In genomic region chr4:6721121-6721520, GRCh38 we compare ENCODE assay signal across 17 cellular contexts. TPM values are rescaled to one million over a fixed set of nuclear protein-coding genes. Genes with fewer than 3 reads are reported as not detected.
"Had no signal": no experiment of that assay in that cellular context is flagged by ENCODE, and none has a peak within 500 bp of the region (broad histone marks: within the 10 kb centered on the region; RNA-seq: fewer than 3 reads in every experiment).

No MANE protein-coding gene starts in this region.

- H3K9me3 Mint-ChIP-seq: activated naive CD8-positive, alpha-beta T cell treated with anti-CD3 and anti-CD28 coated beads, Interleukin-2, amount 50 U/mL, for 24 hours; endodermal cell; naive B cell had no signal

- DNase-seq: activated CD4-positive, alpha-beta T cell treated with anti-CD3 and anti-CD28 coated beads, Interleukin-2, amount 50 U/mL, for 48 hours; activated CD4-positive, CD25-positive, alpha-beta regulatory T cell treated with anti-CD3 and anti-CD28 coated beads, Interleukin-2, amount 50 U/mL, for 72 hours; activated naive CD4-positive, alpha-beta T cell; activated naive CD8-positive, alpha-beta T cell treated with anti-CD3 and anti-CD28 coated beads, Interleukin-2, amount 50 U/mL, for 24 hours; endodermal cell; erythroblast; gastrocnemius medialis; heart left ventricle; left cardiac atrium; naive B cell; SIG-M5; stimulated activated CD4-positive, alpha-beta T cell treated with anti-CD3 and anti-CD28 coated beads, Interleukin-15, amount 100 ng/mL, for 24 hours; stimulated activated CD4-positive, alpha-beta T cell treated with anti-CD3 and anti-CD28 coated beads, Interleukin-4, amount 100 ng/mL, for 1 hour; stimulated activated naive CD4-positive, alpha-beta T cell treated with Interleukin-2 at 50 U/mL for 16 hours; trophoblast cell had no signal

- H3K36me3 ChIP-seq: gastrocnemius medialis had no signal

- H3K4me3 ChIP-seq: gastrocnemius medialis, heart left ventricle, lung had no signal

- H3K4me3 Mint-ChIP-seq: activated naive CD8-positive, alpha-beta T cell treated with anti-CD3 and anti-CD28 coated beads, Interleukin-2, amount 50 U/mL, for 24 hours; endodermal cell had no signal

- ATAC-seq: activated naive CD8-positive, alpha-beta T cell treated with anti-CD3 and anti-CD28 coated beads, Interleukin-2, amount 50 U/mL, for 24 hours had no signal

- H3K27ac ChIP-seq: heart left ventricle had no signal

- H3K27me3 Mint-ChIP-seq: activated naive CD8-positive, alpha-beta T cell treated with anti-CD3 and anti-CD28 coated beads, Interleukin-2, amount 50 U/mL, for 24 hours; naive B cell had no signal

- H3K9me3 ChIP-seq: gastrocnemius medialis, heart left ventricle had no signal

- H3K27ac Mint-ChIP-seq: activated naive CD8-positive, alpha-beta T cell treated with anti-CD3 and anti-CD28 coated beads, Interleukin-2, amount 50 U/mL, for 24 hours; endodermal cell had no signal

- H3K27me3 ChIP-seq: gastrocnemius medialis, heart left ventricle had no signal

- H3K36me3 Mint-ChIP-seq: naive B cell had no signal

RNA-seq across cellular contexts. Expression of gene S100P, which starts 27.4 kb away (rescaled TPM):
- total RNA-seq: astrocyte, endodermal cell had no signal
